In genomic region chr20:33554914-33555420, GRCh38 we compare ENCODE assay signal across 8 cellular contexts.
DNase-seq lines count a peak whose midpoint lies in the region; ATAC-seq and TF ChIP-seq lines count a peak whose summit lies in the region.

No MANE protein-coding gene starts in this region.

- ATAC-seq in GM21390 (IDR thresholded peaks at IDR 0.05; ENCODE audit: unreplicated experiment): peak; percentile 91

- H3K27ac ChIP-seq in hepatocyte: peak overlapping the region; percentile 61

- no peaks in the 10 kb centered on the region for H3K36me3 ChIP-seq in hepatocyte (replicated peaks; ENCODE audit: insufficient read depth, low read depth)

- peak overlapping the region; percentile 52 for H3K4me2 ChIP-seq in hepatocyte

- no peak overlapping the region for H2AFZ ChIP-seq in hepatocyte

- H3K4me3 ChIP-seq in hepatocyte: no peak overlapping the region

- peaks cover 9% of the 10 kb centered on the region for H3K36me3 Mint-ChIP-seq in activated naive CD8-positive, alpha-beta T cell

- H3K9me2 ChIP-seq in hepatocyte (replicated peaks; ENCODE audit: insufficient read depth): no peaks in the 10 kb centered on the region

- no peaks in the 10 kb centered on the region for H3K27me3 Mint-ChIP-seq in activated naive CD8-positive, alpha-beta T cell

- no peaks in the 10 kb centered on the region for H3K9me3 ChIP-seq in hepatocyte (ENCODE audit: low read depth)

- H4K20me1 ChIP-seq in hepatocyte (ENCODE audit: insufficient read depth, poor library complexity, severe bottlenecking): no peaks in the 10 kb centered on the region

- no peak for TF ChIP-seq CTCF in hepatocyte (IDR thresholded peaks at IDR 0.05; ENCODE audit: poor library complexity)

- H3K4me3 Mint-ChIP-seq in activated naive CD8-positive, alpha-beta T cell: peak overlapping the region; percentile 62

- H3K79me2 ChIP-seq in hepatocyte: peaks cover 65% of the 10 kb centered on the region

- H3K27me3 ChIP-seq in hepatocyte: no peaks in the 10 kb centered on the region

- H3K4me1 Mint-ChIP-seq in activated naive CD8-positive, alpha-beta T cell (ENCODE audit: low read depth): peaks cover 30% of the 10 kb centered on the region

- 25% methylated on average over 2 of the region's 2 CpGs for WGBS in hepatocyte (ENCODE audit: low lambda C conversion rate, missing lambda C conversion rate)

- H3K27ac Mint-ChIP-seq in activated naive CD8-positive, alpha-beta T cell: peak overlapping the region; percentile 92

- peaks cover 15% of the 10 kb centered on the region for H3K4me1 ChIP-seq in hepatocyte (ENCODE audit: insufficient read depth)

- no peaks in the 10 kb centered on the region for H3K9me3 Mint-ChIP-seq in activated naive CD8-positive, alpha-beta T cell (ENCODE audit: low read depth)

- peak; percentile 83 for DNase-seq in GM03348 (ENCODE audit: low spot score)
- DNase-seq in HS-5 (ENCODE audit: low read depth): peak; percentile 81
- DNase-seq in NCI-H82 (lab: John Stamatoyannopoulos, UW): peak; percentile 81
- DNase-seq in hepatocyte (ENCODE audit: low spot score): peak; percentile 91
- peak; percentile 7 for DNase-seq in stimulated activated CD4-positive, alpha-beta T cell treated with anti-CD3 and anti-CD28 coated beads, Interleukin-4, amount 100 ng/mL, for 1 hour
- DNase-seq in inferior parietal cortex (ENCODE audit: extremely low spot score): no peak
